ENCODE assay signal across 22 cellular contexts in the genomic region with DNA sequence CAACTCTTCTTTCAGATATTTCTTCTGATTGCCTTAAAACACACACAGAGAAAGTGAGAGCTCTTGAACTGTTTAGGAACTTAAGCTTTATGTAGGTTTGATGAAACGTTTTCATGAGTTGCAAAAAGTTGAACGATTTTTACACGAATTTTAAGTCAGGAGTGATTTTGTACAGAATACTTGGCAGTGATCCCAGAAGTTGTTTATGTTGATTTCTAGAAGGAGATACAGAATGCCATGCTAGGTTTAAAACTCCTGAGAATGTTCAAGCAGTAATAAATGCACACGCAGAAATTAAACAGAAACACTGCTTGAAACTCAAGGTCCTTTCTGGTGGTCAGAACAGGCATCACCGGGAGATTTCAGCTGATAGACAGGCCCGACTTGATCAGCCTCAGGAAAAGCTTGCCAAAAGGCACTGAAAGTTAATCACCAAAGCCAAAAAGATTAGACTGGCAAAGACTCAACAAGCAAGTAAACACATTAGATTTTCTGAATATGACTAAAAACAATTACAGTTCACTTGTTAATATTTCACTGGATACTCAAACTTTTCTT.
A peak's percentile ranks its signal among the peaks of the same experiment; 100 is the strongest.
DNase-seq lines count a peak whose midpoint lies in the region; ATAC-seq and TF ChIP-seq lines count a peak whose summit lies in the region.
"Had no signal": no experiment of that assay in that cellular context is flagged by ENCODE, and none has a peak within 500 bp of the region (broad histone marks: within the 10 kb centered on the region; RNA-seq: fewer than 3 reads in every experiment).

No MANE protein-coding gene starts in this region.

- ATAC-seq in thoracic aorta (ENCODE audit: insufficient number of reproducible peaks, low FRiP score, low read depth): peak; percentile 17
- no peak for ATAC-seq in GM19467 (IDR thresholded peaks at IDR 0.05; ENCODE audit: unreplicated experiment)
- ATAC-seq: foreskin keratinocyte; mucosa of descending colon; stimulated activated memory B cell treated with anti-CD40 and anti-IgM and Interleukin-4, amounts not matched to agents 10 μg/mL and 1 μg/mL and 100 μg/mL, for 72 hours had no signal

- no peak overlapping the region for H3K4me3 ChIP-seq in astrocyte of the cerebellum (ENCODE audit: low read depth, low read length)
- no peak overlapping the region for H3K4me3 ChIP-seq in fibroblast of villous mesenchyme (ENCODE audit: low read depth, low read length)
- H3K4me3 ChIP-seq in thoracic aorta: no peak overlapping the region
- no peak overlapping the region for H3K4me3 ChIP-seq in HAP-1
- H3K4me3 ChIP-seq: mucosa of descending colon, prostate gland, SJCRH30 had no signal

- in situ Hi-C loops in astrocyte of the cerebellum (cut with HindIII; ENCODE audit: low sequenced_read_pairs) (no loop called here), HAP-1 (cut with MboI; ENCODE audit: low sequenced_read_pairs) (no loop called here)

- H3K9me3 ChIP-seq in thoracic aorta: no peaks in the 10 kb centered on the region
- H3K9me3 ChIP-seq in HAP-1: no peaks in the 10 kb centered on the region
- H3K9me3 ChIP-seq: mucosa of descending colon, prostate gland, SJCRH30 had no signal

- peak; percentile 38 for DNase-seq in M059J (ENCODE audit: low read depth)
- no peak for DNase-seq in astrocyte of the cerebellum (ENCODE audit: low read depth)
- peak; percentile 97 for DNase-seq in fibroblast of villous mesenchyme (ENCODE audit: low read depth)
- no peak for DNase-seq in thoracic aorta (ENCODE audit: low spot score)
- DNase-seq in NCI-H187 treated with DMSO at 0.1 percent for 48 hours (lab: John Stamatoyannopoulos, UW): no peak
- no peak for DNase-seq in HAP-1 (ENCODE audit: low spot score in 2 of 2)
- DNase-seq: activated CD4-positive, alpha-beta T cell treated with anti-CD3 and anti-CD28 coated beads, Interleukin-2, amount 50 U/mL, for 1 hour; activated CD8-positive, alpha-beta memory T cell treated with anti-CD3 and anti-CD28 coated beads, Interleukin-2, amount 50 U/mL, for 48 hours; activated naive CD8-positive, alpha-beta T cell treated with anti-CD3 and anti-CD28 coated beads for 36 hours; cortex of kidney; foreskin keratinocyte; immature natural killer cell; mucosa of descending colon; NCI-H1092; NCI-H2029; NCI-H345; NCI-H774; nephron progenitor cell had no signal

- H3K36me3 ChIP-seq in thoracic aorta: no peaks in the 10 kb centered on the region
- H3K36me3 ChIP-seq in HAP-1 (replicated peaks): no peaks in the 10 kb centered on the region
- H3K36me3 ChIP-seq: prostate gland, SJCRH30 had no signal

- H3K27me3 ChIP-seq in thoracic aorta (replicated peaks; ENCODE audit: insufficient read depth) (no peaks in the 10 kb centered on the region), HAP-1 (ENCODE audit: low read depth) (no peaks in the 10 kb centered on the region)
- H3K27me3 ChIP-seq: foreskin keratinocyte, SJCRH30 had no signal

- H3K27ac ChIP-seq in thoracic aorta: no peak overlapping the region
- H3K27ac ChIP-seq: foreskin keratinocyte, prostate gland, SJCRH30 had no signal

- peak; percentile 12 for TF ChIP-seq CTCF in astrocyte of the cerebellum (IDR thresholded peaks at IDR 0.05; ENCODE audit: low read depth, low read length, missing control alignments)
- no peak for TF ChIP-seq CTCF in fibroblast of villous mesenchyme (IDR thresholded peaks at IDR 0.05; ENCODE audit: insufficient read depth, low read depth, low read length)
- TF ChIP-seq CTCF in thoracic aorta (IDR thresholded peaks at IDR 0.05): no peak

- H3K4me1 ChIP-seq in thoracic aorta (ENCODE audit: control insufficient read depth in 1 of 2, low read depth in 2 of 2): no peaks in the 10 kb centered on the region
- no peaks in the 10 kb centered on the region for H3K4me1 ChIP-seq in HAP-1
- H3K4me1 ChIP-seq: prostate gland, SJCRH30 had no signal

Comparison
In these comparisons a context has a peak if more than half of its experiments do, and no peak if none do; other contexts are left out.
1. DNase-seq: peak in M059J (single experiment) and fibroblast of villous mesenchyme (single experiment); none in astrocyte of the cerebellum (single experiment), thoracic aorta (single experiment), NCI-H187 treated with DMSO at 0.1 percent for 48 hours (single experiment) and HAP-1 (0 of 2).